Comparison of ENCODE assay signal across 8 cellular contexts in the genomic region with DNA sequence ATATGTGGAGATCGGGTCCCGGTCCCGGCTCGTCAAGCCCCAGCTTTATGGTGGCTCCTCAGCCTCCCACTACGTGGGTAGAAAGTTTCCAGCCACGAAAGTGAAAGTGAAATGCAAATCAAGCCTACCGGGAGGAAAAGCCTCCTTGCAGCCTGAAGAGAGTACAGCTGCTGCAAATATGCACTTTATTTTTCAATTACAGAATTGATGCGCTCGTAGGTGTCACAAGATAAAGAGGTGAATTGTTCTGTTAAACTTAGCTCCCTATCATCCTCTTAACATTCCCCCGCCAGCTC. TPM values are rescaled to one million over a fixed set of nuclear protein-coding genes. Genes with fewer than 3 reads are reported as not detected.
DNase-seq lines count a peak whose midpoint lies in the region; ATAC-seq and TF ChIP-seq lines count a peak whose summit lies in the region.

No MANE protein-coding gene starts in this region.

- H3K4me1 ChIP-seq in right atrium auricular region (peaks cover 0 to 11% of the 10 kb centered on the region in 2 donors), aorta (ENCODE audit: control insufficient read depth in 1 of 2, insufficient read depth in 2 of 2, low read length in 2 of 2) (no peaks in the 10 kb centered on the region)

- H3K27ac Mint-ChIP-seq in MCF 10A (ENCODE audit: low read depth, unreplicated experiment) (peak overlapping the region; percentile 92), mesothelial cell of epicardium (peak overlapping the region; percentile 98)

- TF ChIP-seq CTCF in right atrium auricular region (IDR thresholded peaks at IDR 0.05) (peak in 1 of 2 donors; percentile 3), MCF 10A (IDR thresholded peaks at IDR 0.05; ENCODE audit: unreplicated experiment) (no peak), mesothelial cell of epicardium (IDR thresholded peaks at IDR 0.05; ENCODE audit: unreplicated experiment) (no peak)

- H3K4me3 Mint-ChIP-seq in MCF 10A (ENCODE audit: unreplicated experiment) (peak overlapping the region; percentile 90), mesothelial cell of epicardium (peak overlapping the region; percentile 86)

- no TSS peak for BruUV-seq in MCF 10A (replicated peaks; lab: Mats Ljungman, UMichigan)

- DNase-seq in right atrium auricular region (ENCODE audit: low spot score) (no peak), Right ventricle myocardium superior (no peak), MCF 10A (ENCODE audit: unreplicated experiment) (no peak), mesothelial cell of epicardium (ENCODE audit: low spot score in 2 of 2, unreplicated experiment in 2 of 2) (no peak), aorta (no peak)
- DNase-seq in NK-92 treated with Interleukin-12 subunit alpha and Interleukin-12 subunit beta, amount 100 ng/mL, for 24 hours (lab: John Stamatoyannopoulos, UW), result no peak
- DNase-seq in stimulated activated CD4-positive, alpha-beta T cell treated with anti-CD3 and anti-CD28 coated beads, Interleukin-15, amount 100 ng/mL, for 24 hours, result no peak

- H3K4me1 Mint-ChIP-seq in MCF 10A (ENCODE audit: insufficient read depth, unreplicated experiment), result peaks cover 25% of the 10 kb centered on the region
- peaks cover 41% of the 10 kb centered on the region for H3K4me1 Mint-ChIP-seq in mesothelial cell of epicardium

- H3K27me3 ChIP-seq in right atrium auricular region, result no peaks in the 10 kb centered on the region
- no peaks in the 10 kb centered on the region for H3K27me3 ChIP-seq in aorta (ENCODE audit: control insufficient read depth in 1 of 2, insufficient read depth in 2 of 2, low read length in 1 of 2)

- H3K36me3 ChIP-seq in right atrium auricular region (peaks cover 12% of the 10 kb centered on the region), aorta (ENCODE audit: control insufficient read depth in 1 of 2, insufficient read depth in 2 of 2, low read length in 1 of 2) (no peaks in the 10 kb centered on the region)

- CTCF ChIA-PET in MCF 10A (lab: Yijun Ruan, JAX), result interaction anchor here (1.1 to 4.0 kb wide), 7 partner anchors 9 to 358 kb away, joined by 3 to 36 read pairs (median 6); no protein-coding TSS in a partner anchor

- intact Hi-C loops in Right ventricle myocardium superior (cut with DNase I), result no loop called here
- intact Hi-C loops in MCF 10A (cut with micrococcal nuclease), result no loop called here
- intact Hi-C loops in aorta (cut with DNase I), result no loop called here

- POLR2A ChIA-PET in MCF 10A (lab: Yijun Ruan, JAX), result interaction anchor here (0.6 to 2.5 kb wide), 26 partner anchors 9 to 1002 kb away, joined by 3 to 22 read pairs (median 4); a partner anchor contains a TSS

- H3K4me3 ChIP-seq in right atrium auricular region (peak overlapping the region; percentile 83 to 88), aorta (ENCODE audit: low read length in 2 of 2) (peak overlapping the region; percentile 51 to 54)

- H3K27me3 Mint-ChIP-seq in MCF 10A (ENCODE audit: insufficient read depth, unreplicated experiment) (no peaks in the 10 kb centered on the region), mesothelial cell of epicardium (ENCODE audit: low read depth) (no peaks in the 10 kb centered on the region)

- H3K36me3 Mint-ChIP-seq in MCF 10A (ENCODE audit: insufficient read depth, unreplicated experiment) (peaks cover 33% of the 10 kb centered on the region), mesothelial cell of epicardium (peaks cover 13% of the 10 kb centered on the region)

- 4 to 5% methylated on average over 10 of the region's 10 CpGs for WGBS in aorta, 2 donors

- no peak for ATAC-seq in Right ventricle myocardium superior (ENCODE audit: poor library complexity)
- no peak for ATAC-seq in aorta (ENCODE audit: low FRiP score)
- ATAC-seq in HG03378 (IDR thresholded peaks at IDR 0.05; ENCODE audit: unreplicated experiment), result no peak

- peak overlapping the region; percentile 86 to 93 for H3K27ac ChIP-seq in right atrium auricular region
- peak overlapping the region in 1 of 2 donors; percentile 43 for H3K27ac ChIP-seq in aorta (ENCODE audit: low read depth in 1 of 2, low read length in 2 of 2)

- H3K9me3 ChIP-seq in right atrium auricular region (no peaks in the 10 kb centered on the region), aorta (ENCODE audit: control insufficient read depth, low read length) (no peaks in the 10 kb centered on the region)

- H3K9me3 Mint-ChIP-seq in MCF 10A (ENCODE audit: unreplicated experiment) (no peaks in the 10 kb centered on the region), mesothelial cell of epicardium (no peaks in the 10 kb centered on the region)

RNA-seq across cellular contexts. Expression of a gene that starts 0.4 kb away (rescaled TPM):
- total RNA-seq in right atrium auricular region (10 to 100 TPM; 25.3 to 25.4 TPM), Right ventricle myocardium superior (26.4 TPM), MCF 10A (2022) (38.2 and 45.5 TPM in 2 replicates), mesothelial cell of epicardium (82.6 to 89.8 TPM (median 87.5 TPM) in 3 replicates), aorta (10 to 100 TPM; 20.1 to 21.9 TPM)
- polyA plus RNA-seq in aorta, result 10 to 100 TPM; 34.7 to 37.4 TPM

RNA-seq across cellular contexts. Expression of a gene that starts 6.7 kb away (rescaled TPM):
- total RNA-seq in right atrium auricular region (10 to 100 TPM; 45.5 to 60.8 TPM), Right ventricle myocardium superior (61.9 TPM), MCF 10A (2022) (26.3 and 26.8 TPM in 2 replicates), mesothelial cell of epicardium (41.6 to 44.9 TPM (median 42.2 TPM) in 3 replicates), aorta (100 to 1,000 TPM in 1 of 2 donors, 10 to 100 TPM in 1; 78.7 to 135 TPM)
- 10 to 100 TPM; 13.9 to 21.3 TPM for polyA plus RNA-seq in aorta

RNA-seq across cellular contexts. Expression of a gene that starts 7.3 kb away (rescaled TPM):
- 100 to 1,000 TPM in 1 of 2 donors, 10 to 100 TPM in 1; 77.7 to 101 TPM for total RNA-seq in right atrium auricular region
- 82.7 TPM for total RNA-seq in Right ventricle myocardium superior
- 56.1 and 78.8 TPM in 2 replicates for total RNA-seq in MCF 10A (2022)
- 60.7 to 66.5 TPM (median 64.7 TPM) in 3 replicates for total RNA-seq in mesothelial cell of epicardium
- 10 to 100 TPM; 73.0 to 95.0 TPM for total RNA-seq in aorta
- 100 to 1,000 TPM; 140 to 158 TPM for polyA plus RNA-seq in aorta
